Comparison of ENCODE assay signal across 26 cellular contexts in genomic region chr4:1027219-1027915, GRCh38. TPM values are rescaled to one million over a fixed set of nuclear protein-coding genes. Genes with fewer than 3 reads are reported as not detected.
"Had no signal": no experiment of that assay in that cellular context is flagged by ENCODE, and none has a peak within 500 bp of the region (broad histone marks: within the 10 kb centered on the region; RNA-seq: fewer than 3 reads in every experiment).

No MANE protein-coding gene starts in this region.

- H3K9ac ChIP-seq: neural progenitor cell had no signal

- H3K4me3 Mint-ChIP-seq: activated naive CD4-positive, alpha-beta T cell treated with anti-CD3 and anti-CD28 coated beads for 36 hours; activated naive CD8-positive, alpha-beta T cell treated with anti-CD3 and anti-CD28 coated beads for 36 hours; activated T-helper 1 cell treated with anti-CD3 and anti-CD28 coated beads, Interleukin-12 subunit alpha, Interleukin-12 subunit beta, Interleukin-2, Interleukin-4 antibody, amounts not matched to agents 30 ng/mL and 10 ng/mL and 1 ng/mL, durations not matched to agents 14 hours and 24 hours and 36 hours; naive thymus-derived CD8-positive, alpha-beta T cell; neural progenitor cell; T-helper 2 cell treated with Interferon-gamma antibody and Interleukin-4, amounts not matched to agents 5 μg/mL and 100 μg/mL, for 36 hours; type B pancreatic cell had no signal

- FAIRE-seq: endothelial cell of umbilical vein had no signal

- H3K27ac Mint-ChIP-seq: activated naive CD4-positive, alpha-beta T cell treated with anti-CD3 and anti-CD28 coated beads for 36 hours; activated naive CD8-positive, alpha-beta T cell treated with anti-CD3 and anti-CD28 coated beads for 36 hours; activated T-helper 1 cell treated with anti-CD3 and anti-CD28 coated beads, Interleukin-12 subunit alpha, Interleukin-12 subunit beta, Interleukin-2, Interleukin-4 antibody, amounts not matched to agents 30 ng/mL and 10 ng/mL and 1 ng/mL, durations not matched to agents 14 hours and 24 hours and 36 hours; naive thymus-derived CD8-positive, alpha-beta T cell; neural progenitor cell; T-helper 2 cell treated with Interferon-gamma antibody and Interleukin-4, amounts not matched to agents 5 μg/mL and 100 μg/mL, for 36 hours; type B pancreatic cell had no signal

- H3K27ac ChIP-seq: ascending aorta, brain microvascular endothelial cell, gastroesophageal sphincter, hepatocyte, neural progenitor cell, spleen, uterus had no signal

- H3K4me2 ChIP-seq: hepatocyte, neural progenitor cell had no signal

- H3K27me3 ChIP-seq: adrenal gland, ascending aorta, brain microvascular endothelial cell, hepatocyte, neural progenitor cell had no signal

- DNase-seq: activated CD4-positive, alpha-beta T cell treated with anti-CD3 and anti-CD28 coated beads for 48 hours; activated CD4-positive, alpha-beta T cell treated with anti-CD3 and anti-CD28 coated beads, Interleukin-2, amount 50 U/mL, for 48 hours; activated CD8-positive, alpha-beta memory T cell treated with anti-CD3 and anti-CD28 coated beads for 24 hours; activated effector memory CD4-positive, alpha-beta T cell treated with anti-CD3 and anti-CD28 coated beads, Interleukin-2, amount 50 U/mL, for 16 hours; activated naive CD4-positive, alpha-beta T cell treated with anti-CD3 and anti-CD28 coated beads for 36 hours; activated naive CD8-positive, alpha-beta T cell treated with anti-CD3 and anti-CD28 coated beads for 36 hours; adrenal gland; brain microvascular endothelial cell; caudate nucleus; cortex of kidney; naive thymus-derived CD8-positive, alpha-beta T cell; posterior cingulate gyrus; right cardiac atrium; spleen; stimulated activated CD4-positive, alpha-beta T cell treated with anti-CD3 and anti-CD28 coated beads, Interleukin-4, amount 100 ng/mL, for 1 hour; stimulated activated naive CD8-positive, alpha-beta T cell treated with anti-CD3 and anti-CD28 coated beads, Interleukin-15, Interleukin-2, amounts not matched to agents 100 U/mL and 50 U/mL, for 24 hours; T-helper 1 cell; uterus had no signal

- H3K9me3 Mint-ChIP-seq: activated naive CD4-positive, alpha-beta T cell treated with anti-CD3 and anti-CD28 coated beads for 36 hours; activated naive CD8-positive, alpha-beta T cell treated with anti-CD3 and anti-CD28 coated beads for 36 hours; activated T-helper 1 cell treated with anti-CD3 and anti-CD28 coated beads, Interleukin-12 subunit alpha, Interleukin-12 subunit beta, Interleukin-2, Interleukin-4 antibody, amounts not matched to agents 30 ng/mL and 10 ng/mL and 1 ng/mL, durations not matched to agents 14 hours and 24 hours and 36 hours; naive thymus-derived CD8-positive, alpha-beta T cell; T-helper 2 cell treated with Interferon-gamma antibody and Interleukin-4, amounts not matched to agents 5 μg/mL and 100 μg/mL, for 36 hours; type B pancreatic cell had no signal

- H3K4me3 ChIP-seq: adrenal gland, ascending aorta, gastroesophageal sphincter, hepatocyte, neural progenitor cell, spleen, uterus had no signal

- H3K79me2 ChIP-seq: hepatocyte had no signal

- H3K4me1 ChIP-seq: gastroesophageal sphincter, uterus had no signal

- H3K27me3 Mint-ChIP-seq: activated naive CD8-positive, alpha-beta T cell treated with anti-CD3 and anti-CD28 coated beads for 36 hours; naive thymus-derived CD8-positive, alpha-beta T cell; type B pancreatic cell had no signal

- H3K36me3 ChIP-seq: neural progenitor cell, uterus had no signal

- H3K9me3 ChIP-seq: adrenal gland, ascending aorta, gastroesophageal sphincter, spleen, uterus had no signal

- H2AFZ ChIP-seq: hepatocyte, neural progenitor cell had no signal

- ATAC-seq: gastroesophageal sphincter; naive thymus-derived CD8-positive, alpha-beta T cell; right cardiac atrium; stimulated activated naive CD8-positive, alpha-beta T cell treated with anti-CD3 and anti-CD28 coated beads, Interleukin-15, Interleukin-2, amounts not matched to agents 100 U/mL and 50 U/mL, for 24 hours had no signal

RNA-seq across cellular contexts. Expression of gene SLC26A1, which starts 34.2 kb away (rescaled TPM):
- total RNA-seq: activated naive CD4-positive, alpha-beta T cell treated with anti-CD3 and anti-CD28 coated beads for 36 hours; ascending aorta; endothelial cell of umbilical vein; gastroesophageal sphincter had no signal
